In the genomic region with DNA sequence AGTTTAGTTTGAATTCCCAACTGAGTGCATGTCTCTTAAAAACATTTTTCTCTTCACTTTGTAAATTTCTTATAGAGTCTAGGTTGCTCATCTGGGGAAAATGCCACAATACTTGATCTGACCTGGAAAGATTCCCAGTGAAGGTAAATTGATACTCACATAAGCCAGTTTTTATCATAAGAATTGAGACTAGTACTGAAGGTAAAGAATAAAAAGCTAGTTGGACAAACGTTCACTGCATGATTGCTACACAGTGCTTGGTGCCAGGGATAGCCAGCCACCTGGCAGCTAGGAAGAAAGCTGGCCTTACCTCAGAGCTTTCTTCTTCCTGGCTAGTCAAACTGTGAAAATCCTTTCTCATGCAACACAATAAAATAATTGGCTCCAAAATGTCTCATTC, we compare ENCODE assay signal across 16 cellular contexts.
DNase-seq lines count a peak whose midpoint lies in the region; ATAC-seq, FAIRE-seq and TF ChIP-seq lines count a peak whose summit lies in the region.
"Had no signal": no experiment of that assay in that cellular context is flagged by ENCODE, and none has a peak within 500 bp of the region (broad histone marks: within the 10 kb centered on the region; RNA-seq: fewer than 3 reads in every experiment).

No MANE protein-coding gene starts in this region.

- TF ChIP-seq CTCF in cardiac fibroblast (IDR thresholded peaks at IDR 0.05; ENCODE audit: low read depth, low read length) (no peak), omental fat pad (IDR thresholded peaks at IDR 0.05) (no peak)

- H3K27me3 ChIP-seq in ACC112 (ENCODE audit: insufficient read depth, low read length) (no peaks in the 10 kb centered on the region), MG63 (no peaks in the 10 kb centered on the region)
- H3K27me3 ChIP-seq: neutrophil had no signal

- H3K36me3 ChIP-seq in ACC112 (ENCODE audit: insufficient read depth, low read length) (no peaks in the 10 kb centered on the region), MG63 (peaks cover 9% of the 10 kb centered on the region)
- H3K36me3 ChIP-seq: lower lobe of right lung, neutrophil had no signal

- no peaks in the 10 kb centered on the region for H3K79me2 ChIP-seq in ACC112 (ENCODE audit: control insufficient read depth, insufficient read depth, low read length, unreplicated experiment)

- no peaks in the 10 kb centered on the region for H3K9me3 ChIP-seq in MG63
- H3K9me3 ChIP-seq: lower lobe of right lung, neutrophil had no signal

- no peaks in the 10 kb centered on the region for H3K4me1 Mint-ChIP-seq in activated CD4-positive, alpha-beta T cell treated with anti-CD3 and anti-CD28 coated beads, Interleukin-2, amount 10 ng/mL, durations not matched to agents 24 days and 14 days

- no peaks in the 10 kb centered on the region for H3K36me3 Mint-ChIP-seq in activated CD4-positive, alpha-beta T cell treated with anti-CD3 and anti-CD28 coated beads, Interleukin-2, amount 10 ng/mL, durations not matched to agents 24 days and 14 days (ENCODE audit: low read depth)
- H3K36me3 Mint-ChIP-seq: activated naive CD4-positive, alpha-beta T cell treated with anti-CD3 and anti-CD28 coated beads, Interleukin-2, amount 50 U/mL, for 72 hours had no signal

- FAIRE-seq in GM12891 (lab: Jason Lieb, UNC): no peak
- FAIRE-seq: GM18507 had no signal

- DNase-seq in MG63: peak; percentile 91
- peak; percentile 38 to 49 for DNase-seq in cardiac fibroblast (ENCODE audit: low read depth in 2 of 2)
- DNase-seq in omental fat pad (ENCODE audit: low spot score): no peak
- no peak for DNase-seq in activated T-cell treated with anti-CD3 and anti-CD28 coated beads, Interleukin-2, amount 50 U/mL, for 48 hours
- no peak for DNase-seq in GM12891 (ENCODE audit: insufficient read length, low spot score)
- DNase-seq in activated CD4-positive, alpha-beta T cell treated with anti-CD3 and anti-CD28 coated beads, Interleukin-2, amount 10 ng/mL, durations not matched to agents 24 days and 14 days: no peak
- DNase-seq: H9, hippocampal formation, lower lobe of right lung, NCI-H1436 treated with DMSO at 0.1 percent for 48 hours, NCI-H774 had no signal

- peak overlapping the region; percentile 100 for H3K27ac ChIP-seq in ACC112 (ENCODE audit: low read depth, low read length)
- H3K27ac ChIP-seq: neutrophil had no signal

- no peak overlapping the region for H3K4me3 Mint-ChIP-seq in activated CD4-positive, alpha-beta T cell treated with anti-CD3 and anti-CD28 coated beads, Interleukin-2, amount 10 ng/mL, durations not matched to agents 24 days and 14 days
- H3K4me3 Mint-ChIP-seq: H9 had no signal

- intact Hi-C loops in activated CD4-positive, alpha-beta T cell treated with anti-CD3 and anti-CD28 coated beads, Interleukin-2, amount 10 ng/mL, durations not matched to agents 24 days and 14 days (cut with micrococcal nuclease): no loop called here

- H2AFZ ChIP-seq in ACC112 (ENCODE audit: low read length, unreplicated experiment): no peak overlapping the region

- peak; percentile 24 for ATAC-seq in omental fat pad (ENCODE audit: low FRiP score)
- ATAC-seq in GM19467 (IDR thresholded peaks at IDR 0.05; ENCODE audit: unreplicated experiment): no peak
- ATAC-seq: activated naive CD4-positive, alpha-beta T cell treated with anti-CD3 and anti-CD28 coated beads, Interleukin-2, amount 50 U/mL, for 72 hours had no signal

- TF ChIP-seq POLR2A in GM12891 (IDR thresholded peaks at IDR 0.05; ENCODE audit: low read depth, low read length): no peak

- H3K9me3 Mint-ChIP-seq in activated CD4-positive, alpha-beta T cell treated with anti-CD3 and anti-CD28 coated beads, Interleukin-2, amount 10 ng/mL, durations not matched to agents 24 days and 14 days: no peaks in the 10 kb centered on the region
- H3K9me3 Mint-ChIP-seq: H9 had no signal

- H3K4me3 ChIP-seq in ACC112 (ENCODE audit: low read depth, low read length) (no peak overlapping the region), MG63 (no peak overlapping the region), cardiac fibroblast (replicated peaks in 1 of 2; ENCODE audit: low read depth in 2 of 2, low read length in 2 of 2) (no peak overlapping the region)
- H3K4me3 ChIP-seq: lower lobe of right lung had no signal

- no peaks in the 10 kb centered on the region for H3K27me3 Mint-ChIP-seq in activated CD4-positive, alpha-beta T cell treated with anti-CD3 and anti-CD28 coated beads, Interleukin-2, amount 10 ng/mL, durations not matched to agents 24 days and 14 days

- no peak overlapping the region for H3K27ac Mint-ChIP-seq in activated CD4-positive, alpha-beta T cell treated with anti-CD3 and anti-CD28 coated beads, Interleukin-2, amount 10 ng/mL, durations not matched to agents 24 days and 14 days
- H3K27ac Mint-ChIP-seq: activated naive CD4-positive, alpha-beta T cell treated with anti-CD3 and anti-CD28 coated beads, Interleukin-2, amount 50 U/mL, for 72 hours had no signal

- peaks cover 75% of the 10 kb centered on the region for H3K4me1 ChIP-seq in ACC112 (ENCODE audit: control insufficient read depth, insufficient read depth, low read length, unreplicated experiment)

TF ChIP-seq in GM12891, 5 proteins besides CTCF, POLR2A, EP300 and RAD21:
- no peak for TF ChIP-seq PAX5 (IDR thresholded peaks at IDR 0.05; ENCODE audit: insufficient read depth, low read length, severe bottlenecking)
- no peak for TF ChIP-seq POLR2AphosphoS5 (IDR thresholded peaks at IDR 0.05; ENCODE audit: low read depth, low read length)
- no peak for TF ChIP-seq TAF1 (IDR thresholded peaks at IDR 0.05; ENCODE audit: low read depth, low read length)
- no peak for TF ChIP-seq SPI1 (IDR thresholded peaks at IDR 0.05; ENCODE audit: low read depth, low read length)
- no peak for TF ChIP-seq POU2F2 (IDR thresholded peaks at IDR 0.05; ENCODE audit: low read depth, low read length)

Comparison
In these comparisons a context has a peak if more than half of its experiments do, and no peak if none do; other contexts are left out.
1. DNase-seq: peak in MG63 (single experiment) and cardiac fibroblast (2 of 2); none in omental fat pad (single experiment), activated T-cell treated with anti-CD3 and anti-CD28 coated beads, Interleukin-2, amount 50 U/mL, for 48 hours (0 of 2), GM12891 (single experiment) and activated CD4-positive, alpha-beta T cell treated with anti-CD3 and anti-CD28 coated beads, Interleukin-2, amount 10 ng/mL, durations not matched to agents 24 days and 14 days (single experiment).